11 cellular contexts compared by ENCODE assay signal in the genomic region with DNA sequence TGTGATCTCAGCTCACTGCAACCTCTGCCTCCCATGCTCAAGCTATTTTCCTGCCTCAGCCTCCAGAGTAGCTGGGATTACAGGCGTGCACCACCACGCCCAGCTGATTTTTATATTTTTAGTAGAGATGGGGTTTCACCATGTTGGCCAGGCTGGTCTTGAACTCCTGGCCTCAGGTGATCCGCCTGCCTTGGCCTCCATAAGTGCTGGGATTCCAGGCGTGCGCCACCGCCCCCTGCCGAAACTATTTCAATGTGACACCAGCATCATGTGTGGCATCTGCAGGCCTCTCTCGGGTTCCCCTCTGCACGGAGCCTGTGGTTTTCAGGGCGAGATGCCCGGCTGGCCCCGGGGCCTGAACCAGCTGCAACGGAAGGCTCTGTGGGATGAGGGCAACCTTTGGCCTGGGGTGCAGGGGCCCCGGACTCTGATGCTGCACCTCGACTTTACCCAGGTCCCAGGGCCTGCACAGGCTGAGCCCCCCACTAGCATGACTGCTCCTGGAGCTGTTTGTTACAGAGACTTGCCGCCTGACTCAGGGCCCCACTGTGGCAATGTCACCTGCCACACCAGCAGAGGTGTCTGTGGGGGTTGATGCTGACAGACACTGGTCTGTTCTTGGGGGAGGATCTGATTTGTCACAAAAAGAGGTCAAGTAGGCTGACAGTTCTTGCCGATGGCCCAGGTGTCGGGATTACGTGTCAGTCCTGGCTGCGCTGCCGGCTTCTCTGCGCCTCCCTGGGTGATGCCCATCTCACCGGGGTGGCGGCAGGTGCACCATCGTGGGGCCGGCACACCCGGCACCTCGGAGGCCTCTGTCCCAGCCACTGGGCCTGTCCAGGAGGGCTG. TPM values are rescaled to one million over a fixed set of nuclear protein-coding genes. Genes with fewer than 3 reads are reported as not detected.
DNase-seq lines count a peak whose midpoint lies in the region; ATAC-seq and TF ChIP-seq lines count a peak whose summit lies in the region.
"Had no signal": no experiment of that assay in that cellular context is flagged by ENCODE, and none has a peak within 500 bp of the region (broad histone marks: within the 10 kb centered on the region; RNA-seq: fewer than 3 reads in every experiment).

No MANE protein-coding gene starts in this region.

- H3K9me3 ChIP-seq in right atrium auricular region (no peaks in the 10 kb centered on the region), Peyer's patch (no peaks in the 10 kb centered on the region), vagina (no peaks in the 10 kb centered on the region), gastrocnemius medialis (no peaks in the 10 kb centered on the region)
- H3K9me3 ChIP-seq: body of pancreas had no signal

- no peaks in the 10 kb centered on the region for H3K4me1 ChIP-seq in right atrium auricular region
- H3K4me1 ChIP-seq in Peyer's patch: peaks cover 0 to 5% (median 0%) of the 10 kb centered on the region in 4 donors
- peaks cover 7% of the 10 kb centered on the region for H3K4me1 ChIP-seq in vagina
- H3K4me1 ChIP-seq in gastrocnemius medialis: no peaks in the 10 kb centered on the region

- DNase-seq in left ventricle myocardium superior (peak; percentile 31), right atrium auricular region (ENCODE audit: low spot score) (no peak), Peyer's patch (peak in 2 of 3 donors; percentile 53 to 66), cerebellar cortex (ENCODE audit: low spot score) (peak; percentile 72), vagina (ENCODE audit: extremely low spot score in 2 of 2) (no peak), gastrocnemius medialis (no peak), ureter (ENCODE audit: low spot score) (no peak)

- H3K4me3 ChIP-seq in right atrium auricular region: no peak overlapping the region
- H3K4me3 ChIP-seq in Peyer's patch: no peak overlapping the region
- H3K4me3 ChIP-seq in vagina: no peak overlapping the region
- no peak overlapping the region for H3K4me3 ChIP-seq in gastrocnemius medialis
- H3K4me3 ChIP-seq: body of pancreas had no signal

- H3K36me3 ChIP-seq in right atrium auricular region (no peaks in the 10 kb centered on the region), Peyer's patch (no peaks in the 10 kb centered on the region), vagina (no peaks in the 10 kb centered on the region), gastrocnemius medialis (no peaks in the 10 kb centered on the region)

- H3K27ac ChIP-seq in right atrium auricular region: no peak overlapping the region
- peak overlapping the region in 1 of 4 donors; percentile 28 for H3K27ac ChIP-seq in Peyer's patch
- H3K27ac ChIP-seq in vagina: peak overlapping the region; percentile 46
- no peak overlapping the region for H3K27ac ChIP-seq in gastrocnemius medialis
- H3K27ac ChIP-seq: body of pancreas had no signal

- in situ Hi-C loops in gastrocnemius medialis (cut with MboI; ENCODE audit: low sequenced_read_pairs in 4 of 4): loop anchor here (5.0 to 25.0 kb wide), 5 partner anchors 62 to 412 kb away; partner anchors contain the start of genes HEXD (in 1 of the 4), OGFOD3 (in 1 of the 4) and TBCD (in 1 of the 4)

- TF ChIP-seq CTCF in right atrium auricular region (IDR thresholded peaks at IDR 0.05): no peak
- TF ChIP-seq CTCF in Peyer's patch (IDR thresholded peaks at IDR 0.05): peak in 3 of 6 experiments; percentile 8 to 35 (median 17)
- TF ChIP-seq CTCF in vagina (IDR thresholded peaks at IDR 0.05): no peak
- TF ChIP-seq CTCF in gastrocnemius medialis (IDR thresholded peaks at IDR 0.05 in 4 of 5, conservative IDR thresholded peaks at IDR 0.05 in 1 of 5): no peak

- ATAC-seq in left ventricle myocardium superior (no peak), gastrocnemius medialis (no peak), HG03432 (IDR thresholded peaks at IDR 0.05; ENCODE audit: unreplicated experiment) (no peak)
- ATAC-seq: body of pancreas had no signal

- intact Hi-C loops in left ventricle myocardium superior (cut with micrococcal nuclease): loop anchor here (10.0 kb wide), 1 partner anchor 54 kb away; no protein-coding TSS in a partner anchor
- intact Hi-C loops in vagina (cut with DNase I): loop anchor here (2.0 to 10.0 kb wide), 4 partner anchors 62 to 564 kb away; no protein-coding TSS in a partner anchor
- intact Hi-C loops in gastrocnemius medialis (cut with DNase I; ENCODE audit: low total_unique reads): loop anchor here (2.0 kb wide), 1 partner anchor 202 kb away; no protein-coding TSS in a partner anchor

- TF ChIP-seq POLR2A in Peyer's patch (IDR thresholded peaks at IDR 0.05) (no peak), vagina (IDR thresholded peaks at IDR 0.05) (no peak), gastrocnemius medialis (IDR thresholded peaks at IDR 0.05) (no peak)

- H3K27me3 ChIP-seq in right atrium auricular region (no peaks in the 10 kb centered on the region), Peyer's patch (no peaks in the 10 kb centered on the region), vagina (no peaks in the 10 kb centered on the region), gastrocnemius medialis (peaks cover 0 to 8% (median 3%) of the 10 kb centered on the region in 3 donors)
- H3K27me3 ChIP-seq: body of pancreas had no signal

RNA-seq across cellular contexts. Expression of gene TEX19, which starts 8.6 kb away (rescaled TPM):
- not detected for total RNA-seq in left ventricle myocardium superior
- total RNA-seq in right atrium auricular region: not detected
- total RNA-seq in Peyer's patch: not detected
- total RNA-seq in vagina: not detected
- total RNA-seq in gastrocnemius medialis: under 1 TPM in 1 of 4 donors, not detected in 3; 0.40 TPM
- not detected for total RNA-seq in ureter
- total RNA-seq: body of pancreas, glomerular endothelial cell, T-cell had no signal

RNA-seq across cellular contexts. Expression of gene SECTM1, which starts 16.8 kb away (rescaled TPM):
- total RNA-seq in left ventricle myocardium superior: 5.5 TPM
- total RNA-seq in right atrium auricular region: 1 to 10 TPM; 3.1 to 7.7 TPM
- 100 to 1,000 TPM in 2 of 4 donors, 10 to 100 TPM in 2; 10.7 to 258 (median 94.5) TPM for total RNA-seq in Peyer's patch
- 37.1 TPM for total RNA-seq in vagina
- total RNA-seq in gastrocnemius medialis: 1 to 10 TPM; 3.3 to 9.5 (median 5.6) TPM
- 12.6 TPM for total RNA-seq in ureter

RNA-seq across cellular contexts. Expression of gene UTS2R, which starts 21.2 kb away (rescaled TPM):
- 2.1 TPM for total RNA-seq in left ventricle myocardium superior
- total RNA-seq in right atrium auricular region: 10 to 100 TPM in 1 of 2 donors, under 1 TPM in 1; 0.44 to 16.9 TPM
- not detected for total RNA-seq in Peyer's patch
- total RNA-seq in vagina: not detected
- total RNA-seq in gastrocnemius medialis: not detected
- not detected for total RNA-seq in ureter
- total RNA-seq: body of pancreas, glomerular endothelial cell, T-cell had no signal

RNA-seq across cellular contexts. Expression of gene CD7, which starts 33.0 kb away (rescaled TPM):
- 0.64 TPM for total RNA-seq in left ventricle myocardium superior
- 1 to 10 TPM in 1 of 2 donors, not detected in 1; 1.7 TPM for total RNA-seq in right atrium auricular region
- total RNA-seq in Peyer's patch: 10 to 100 TPM in 3 of 4 donors, not detected in 1; 11.6 to 15.4 (median 15.2) TPM
- 5.2 TPM for total RNA-seq in vagina
- 1 to 10 TPM in 1 of 4 donors, not detected in 3; 1.7 TPM for total RNA-seq in gastrocnemius medialis
- 3.4 TPM for total RNA-seq in ureter
- total RNA-seq: body of pancreas, glomerular endothelial cell had no signal

Comparison
In these comparisons a context has a peak if more than half of its experiments do, and no peak if none do; other contexts are left out.
1. DNase-seq: peak in left ventricle myocardium superior (single experiment), Peyer's patch (2 of 3) and cerebellar cortex (single experiment); none in right atrium auricular region (single experiment), vagina (0 of 2), gastrocnemius medialis (0 of 2) and ureter (single experiment).